ENCODE assay signal across 13 cellular contexts in genomic region chr1:113057006-113057405, GRCh38. TPM values are rescaled to one million over a fixed set of nuclear protein-coding genes. Genes with fewer than 3 reads are reported as not detected.
DNase-seq lines count a peak whose midpoint lies in the region; ATAC-seq and TF ChIP-seq lines count a peak whose summit lies in the region.
"Had no signal": no experiment of that assay in that cellular context is flagged by ENCODE, and none has a peak within 500 bp of the region (broad histone marks: within the 10 kb centered on the region; RNA-seq: fewer than 3 reads in every experiment).

No MANE protein-coding gene starts in this region.

- no peak overlapping the region for H3K4me3 Mint-ChIP-seq in GM23338
- H3K4me3 Mint-ChIP-seq in glutamatergic neuron (ENCODE audit: unreplicated experiment): no peak overlapping the region
- no peak overlapping the region for H3K4me3 Mint-ChIP-seq in osteocyte (ENCODE audit: unreplicated experiment)
- H3K4me3 Mint-ChIP-seq in T-cell: no peak overlapping the region
- H3K4me3 Mint-ChIP-seq: CD4-positive, alpha-beta memory T cell had no signal

- H3K9me3 ChIP-seq in NT2/D1 (ENCODE audit: insufficient read depth, low read length): no peaks in the 10 kb centered on the region
- H3K9me3 ChIP-seq: neutrophil had no signal

- H3K9me3 Mint-ChIP-seq in GM23338 (no peaks in the 10 kb centered on the region; the same call in 1 of the 3 replicates), glutamatergic neuron (ENCODE audit: unreplicated experiment) (peaks cover 2% of the 10 kb centered on the region), osteocyte (ENCODE audit: unreplicated experiment) (no peaks in the 10 kb centered on the region), T-cell (no peaks in the 10 kb centered on the region)
- H3K9me3 Mint-ChIP-seq: CD4-positive, alpha-beta memory T cell had no signal

- H3K4me2 ChIP-seq in GM23338: peak overlapping the region; percentile 22; the same call in 1 of the 2 replicates

- TF ChIP-seq CTCF in GM23338 (conservative IDR thresholded peaks at IDR 0.05; ENCODE audit: low read depth in 2 of 2): peak in 1 of 2 experiments; percentile 34; a peak in 2 of 4 replicates
- TF ChIP-seq CTCF in glutamatergic neuron (IDR thresholded peaks at IDR 0.05; ENCODE audit: partially characterized antibody, unreplicated experiment): no peak
- TF ChIP-seq CTCF in osteocyte (IDR thresholded peaks at IDR 0.05): peak; percentile 6

- H3K36me3 ChIP-seq in GM23338 (ENCODE audit: insufficient read depth) (no peaks in the 10 kb centered on the region), NT2/D1 (ENCODE audit: insufficient read depth, insufficient read length, low read length) (no peaks in the 10 kb centered on the region)
- H3K36me3 ChIP-seq: neutrophil had no signal

- H3K79me2 ChIP-seq in GM23338 (replicated peaks; ENCODE audit: insufficient read depth): no peaks in the 10 kb centered on the region

- peak overlapping the region; percentile 11 for H3K9ac ChIP-seq in NT2/D1 (ENCODE audit: insufficient read length, low read depth)

- H3K4me1 ChIP-seq in GM23338 (ENCODE audit: insufficient read depth) (peaks cover 34% of the 10 kb centered on the region), NT2/D1 (ENCODE audit: insufficient read depth, insufficient read length) (peaks cover 5% of the 10 kb centered on the region)

- H3K36me3 Mint-ChIP-seq in GM23338 (ENCODE audit: low read depth) (no peaks in the 10 kb centered on the region), glutamatergic neuron (ENCODE audit: unreplicated experiment) (no peaks in the 10 kb centered on the region), osteocyte (ENCODE audit: unreplicated experiment) (no peaks in the 10 kb centered on the region), T-cell (no peaks in the 10 kb centered on the region)
- H3K36me3 Mint-ChIP-seq: CD4-positive, alpha-beta memory T cell had no signal

- 0 out of 2 replicates have a peak, but pooled peaks cover 4% of the 10 kb centered on the region for H3F3A ChIP-seq in GM23338 (replicated peaks; ENCODE audit: low read depth)

- H3K27me3 ChIP-seq in GM23338 (ENCODE audit: insufficient read depth) (no peaks in the 10 kb centered on the region), NT2/D1 (ENCODE audit: insufficient read depth, insufficient read length) (no peaks in the 10 kb centered on the region)

- H2AFZ ChIP-seq in GM23338: peak overlapping the region; percentile 9; the same call in 1 of the 2 replicates

- peak; percentile 90 for ATAC-seq in GM23338
- ATAC-seq in T-cell (replicated peaks in 1 of 4): no peak
- no peak for ATAC-seq in esophagus mucosa
- no peak for ATAC-seq in HG03045 (IDR thresholded peaks at IDR 0.05; ENCODE audit: unreplicated experiment)
- ATAC-seq: Right ventricle myocardium inferior had no signal

- H3K27me3 Mint-ChIP-seq in GM23338 (ENCODE audit: insufficient read depth, low read depth, poor library complexity) (peaks cover 4% of the 10 kb centered on the region), glutamatergic neuron (ENCODE audit: unreplicated experiment) (peaks cover 3% of the 10 kb centered on the region), osteocyte (ENCODE audit: unreplicated experiment) (no peaks in the 10 kb centered on the region), T-cell (no peaks in the 10 kb centered on the region)
- H3K27me3 Mint-ChIP-seq: CD4-positive, alpha-beta memory T cell had no signal

- POLR2A ChIA-PET in T-cell (lab: Charles Lee): no interaction called here

- H4K20me1 ChIP-seq in GM23338 (replicated peaks; ENCODE audit: insufficient read depth): no peaks in the 10 kb centered on the region

- H3K27ac ChIP-seq in GM23338 (ENCODE audit: low read depth): no peak overlapping the region
- H3K27ac ChIP-seq: neutrophil had no signal

- H3K27ac Mint-ChIP-seq in GM23338: peak overlapping the region; percentile 66
- H3K27ac Mint-ChIP-seq in glutamatergic neuron (ENCODE audit: unreplicated experiment): peak overlapping the region; percentile 65
- H3K27ac Mint-ChIP-seq in osteocyte (ENCODE audit: unreplicated experiment): no peak overlapping the region
- H3K27ac Mint-ChIP-seq in T-cell: no peak overlapping the region
- H3K27ac Mint-ChIP-seq: CD4-positive, alpha-beta memory T cell had no signal

- no peaks in the 10 kb centered on the region for H3K9me2 ChIP-seq in GM23338 (ENCODE audit: insufficient read depth)

- H3K4me3 ChIP-seq in GM23338 (no peak overlapping the region), NT2/D1 (ENCODE audit: insufficient read length, low read depth) (no peak overlapping the region)

- DNase-seq in GM23338 (ENCODE audit: low spot score) (peak; percentile 41), NT2/D1 (ENCODE audit: low read depth, low spot score) (no peak), glutamatergic neuron (peak; percentile 32), osteocyte (ENCODE audit: extremely low spot score, unreplicated experiment) (peak; percentile 66), T-cell (no peak)
- DNase-seq in activated T-cell treated with anti-CD3 and anti-CD28 coated beads, Interleukin-2, amount 50 U/mL, for 48 hours: no peak
- DNase-seq: activated CD4-positive, alpha-beta T cell treated with anti-CD3 and anti-CD28 coated beads for 4 hours; CD4-positive, alpha-beta memory T cell; central memory CD4-positive, alpha-beta T cell had no signal

- H3K4me1 Mint-ChIP-seq in GM23338 (peaks cover 26% of the 10 kb centered on the region), glutamatergic neuron (ENCODE audit: low read depth, unreplicated experiment) (peaks cover 20% of the 10 kb centered on the region), osteocyte (ENCODE audit: unreplicated experiment) (peaks cover 22% of the 10 kb centered on the region), T-cell (peaks cover 3 to 8% (median 8%) of the 10 kb centered on the region in 3 donors)

- CTCF ChIA-PET in T-cell (lab: Charles Lee): interaction anchor here (0.6 to 3.1 kb wide), 3 partner anchors 16 to 33 kb away, joined by 3 to 20 read pairs (median 11); partner anchors contain the start of gene LRIG2 (in 2 of the 2)

TF ChIP-seq in GM23338, 12 proteins besides CTCF, POLR2A, EP300 and RAD21 (continues in another document):
- TF ChIP-seq, protein P1, sequence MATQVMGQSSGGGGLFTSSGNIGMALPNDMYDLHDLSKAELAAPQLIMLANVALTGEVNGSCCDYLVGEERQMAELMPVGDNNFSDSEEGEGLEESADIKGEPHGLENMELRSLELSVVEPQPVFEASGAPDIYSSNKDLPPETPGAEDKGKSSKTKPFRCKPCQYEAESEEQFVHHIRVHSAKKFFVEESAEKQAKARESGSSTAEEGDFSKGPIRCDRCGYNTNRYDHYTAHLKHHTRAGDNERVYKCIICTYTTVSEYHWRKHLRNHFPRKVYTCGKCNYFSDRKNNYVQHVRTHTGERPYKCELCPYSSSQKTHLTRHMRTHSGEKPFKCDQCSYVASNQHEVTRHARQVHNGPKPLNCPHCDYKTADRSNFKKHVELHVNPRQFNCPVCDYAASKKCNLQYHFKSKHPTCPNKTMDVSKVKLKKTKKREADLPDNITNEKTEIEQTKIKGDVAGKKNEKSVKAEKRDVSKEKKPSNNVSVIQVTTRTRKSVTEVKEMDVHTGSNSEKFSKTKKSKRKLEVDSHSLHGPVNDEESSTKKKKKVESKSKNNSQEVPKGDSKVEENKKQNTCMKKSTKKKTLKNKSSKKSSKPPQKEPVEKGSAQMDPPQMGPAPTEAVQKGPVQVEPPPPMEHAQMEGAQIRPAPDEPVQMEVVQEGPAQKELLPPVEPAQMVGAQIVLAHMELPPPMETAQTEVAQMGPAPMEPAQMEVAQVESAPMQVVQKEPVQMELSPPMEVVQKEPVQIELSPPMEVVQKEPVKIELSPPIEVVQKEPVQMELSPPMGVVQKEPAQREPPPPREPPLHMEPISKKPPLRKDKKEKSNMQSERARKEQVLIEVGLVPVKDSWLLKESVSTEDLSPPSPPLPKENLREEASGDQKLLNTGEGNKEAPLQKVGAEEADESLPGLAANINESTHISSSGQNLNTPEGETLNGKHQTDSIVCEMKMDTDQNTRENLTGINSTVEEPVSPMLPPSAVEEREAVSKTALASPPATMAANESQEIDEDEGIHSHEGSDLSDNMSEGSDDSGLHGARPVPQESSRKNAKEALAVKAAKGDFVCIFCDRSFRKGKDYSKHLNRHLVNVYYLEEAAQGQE (IDR thresholded peaks at IDR 0.05; ENCODE audit: unreplicated experiment): no peak
- TF ChIP-seq JUNB (IDR thresholded peaks at IDR 0.05; ENCODE audit: unreplicated experiment) (no peak), EZH2 (IDR thresholded peaks at IDR 0.05; ENCODE audit: low read depth, unreplicated experiment) (no peak)

RNA-seq across cellular contexts. Expression of gene LRIG2, which starts 16.0 kb away (rescaled TPM):
- total RNA-seq in GM23338 (2014; rRNA removed; shearing (Covaris generic)): 40.4 and 41.8 TPM in 2 replicates
- 7.7 and 10.0 TPM in 2 replicates for polyA plus RNA-seq in GM23338 (2016; fragmentation: Nextera tagmentation; extraction: Ambion mirVana)
- total RNA-seq in glutamatergic neuron (ENCODE audit: unreplicated experiment) (23.4 TPM), osteocyte (13.8 and 14.5 TPM in 2 replicates), T-cell (10 to 100 TPM; 19.5 to 25.4 (median 20.4) TPM), esophagus mucosa (8.1 TPM)

Comparison
In these comparisons a context has a peak if more than half of its experiments do, and no peak if none do; other contexts are left out.
1. DNase-seq: peak in GM23338 (single experiment), glutamatergic neuron (single experiment) and osteocyte (single experiment); none in NT2/D1 (single experiment), T-cell (0 of 34) and activated T-cell treated with anti-CD3 and anti-CD28 coated beads, Interleukin-2, amount 50 U/mL, for 48 hours (0 of 2).
2. H3K27ac Mint-ChIP-seq: peak in GM23338 (single experiment) and glutamatergic neuron (single experiment); none in osteocyte (single experiment) and T-cell (0 of 2).